ENCODE assay signal across 20 cellular contexts in genomic region chr10:131931981-131932380, GRCh38. TPM values are rescaled to one million over a fixed set of nuclear protein-coding genes. Genes with fewer than 3 reads are reported as not detected.
A peak's percentile ranks its signal among the peaks of the same experiment; 100 is the strongest.
DNase-seq lines count a peak whose midpoint lies in the region; ATAC-seq and TF ChIP-seq lines count a peak whose summit lies in the region.
"Had no signal": no experiment of that assay in that cellular context is flagged by ENCODE, and none has a peak within 500 bp of the region (broad histone marks: within the 10 kb centered on the region; RNA-seq: fewer than 3 reads in every experiment).

No MANE protein-coding gene starts in this region.

- H3K4ac ChIP-seq in mesenchymal stem cell (ENCODE audit: low read depth in 1 of 2, low read length in 2 of 2), result no peak overlapping the region

- no peak overlapping the region for H3K4me2 ChIP-seq in mesenchymal stem cell (ENCODE audit: low read length, poor library complexity, severe bottlenecking)

- no peaks in the 10 kb centered on the region for H3K9me3 ChIP-seq in heart left ventricle
- H3K9me3 ChIP-seq in mesenchymal stem cell (ENCODE audit: control insufficient read depth, low read length), result no peaks in the 10 kb centered on the region
- H3K9me3 ChIP-seq: lower lobe of right lung, SJSA1 had no signal

- ATAC-seq in heart left ventricle, result peak in 3 of 4 donors; percentile 5 to 23 (median 23)
- ATAC-seq: activated T-cell treated with anti-CD3 and anti-CD28 coated beads, Interleukin-2, amount 50 U/mL, for 4 hours; lower lobe of right lung; stimulated activated effector memory CD8-positive, alpha-beta T cell treated with anti-CD3 and anti-CD28 coated beads, Interleukin-12 subunit alpha, Interleukin-12 subunit beta, amount 100 ng/mL, for 72 hours had no signal

- H2BK12ac ChIP-seq in mesenchymal stem cell (ENCODE audit: low read length in 2 of 2), result no peak overlapping the region

- H3K4me3 ChIP-seq in heart left ventricle, result no peak overlapping the region
- no peak overlapping the region for H3K4me3 ChIP-seq in rectal smooth muscle tissue (ENCODE audit: low read length)
- no peak overlapping the region for H3K4me3 ChIP-seq in mesenchymal stem cell (ENCODE audit: insufficient read depth in 1 of 2, low read depth in 1 of 2, low read length in 2 of 2)
- H3K4me3 ChIP-seq: lower lobe of right lung, SJSA1 had no signal

- no peak overlapping the region for H3K14ac ChIP-seq in mesenchymal stem cell (ENCODE audit: low read length in 2 of 2)

- peaks cover 0 to 25% (median 18%) of the 10 kb centered on the region in 9 donors for H3K36me3 ChIP-seq in heart left ventricle
- no peaks in the 10 kb centered on the region for H3K36me3 ChIP-seq in rectal smooth muscle tissue (ENCODE audit: control insufficient read depth, insufficient read depth, low read length)
- H3K36me3 ChIP-seq in mesenchymal stem cell (ENCODE audit: control insufficient read depth in 1 of 2, insufficient read depth in 2 of 2, low read depth in 1 of 2, low read length in 2 of 2), result peaks cover 21 to 22% of the 10 kb centered on the region in 2 experiments

- H3K27me3 ChIP-seq in heart left ventricle (no peaks in the 10 kb centered on the region), rectal smooth muscle tissue (ENCODE audit: control insufficient read depth, insufficient read depth, low read length) (no peaks in the 10 kb centered on the region), mesenchymal stem cell (ENCODE audit: control insufficient read depth in 1 of 2, insufficient read depth in 1 of 2, low read length in 2 of 2) (no peaks in the 10 kb centered on the region)
- H3K27me3 ChIP-seq: SJSA1 had no signal

- WGBS in heart left ventricle, 4 donors, result 79 to 93% (median 79%) methylated on average over 13 of the region's 13 CpGs
- 99% methylated on average over 12 of the region's 13 CpGs for WGBS in mesenchymal stem cell

- no peak overlapping the region for H4K8ac ChIP-seq in mesenchymal stem cell (ENCODE audit: low read length)

- no peak for TF ChIP-seq CTCF in heart left ventricle (IDR thresholded peaks at IDR 0.05)

- H2BK15ac ChIP-seq in mesenchymal stem cell (ENCODE audit: low read depth, poor library complexity, severe bottlenecking), result no peak overlapping the region

- no peak overlapping the region for H2BK5ac ChIP-seq in mesenchymal stem cell (ENCODE audit: low read depth, low read length, poor library complexity, severe bottlenecking)

- DNase-seq in heart left ventricle (no peak), GDM1 (lab: John Stamatoyannopoulos, UW) (no peak), GOT3 (lab: John Stamatoyannopoulos, UW) (no peak), T-helper 2 cell (no peak), mesenchymal stem cell (no peak)
- DNase-seq: activated CD4-positive, alpha-beta T cell treated with anti-CD3 and anti-CD28 coated beads for 4 hours; activated T-cell treated with anti-CD3 and anti-CD28 coated beads, Interleukin-2, amount 50 U/mL, for 4 hours; CD8-positive, alpha-beta memory T cell; DMS153; KG1; lower lobe of right lung; NCI-H1436 treated with DMSO at 0.1 percent for 48 hours; NCI-H510A; small intestine; stimulated activated CD4-positive, alpha-beta T cell treated with anti-CD3 and anti-CD28 coated beads, Interleukin-2, amount 100 ng/mL, for 48 hours; T-helper 1 cell had no signal

- intact Hi-C loops in heart left ventricle (cut with DNase I), result no loop called here

- TF ChIP-seq POLR2A in heart left ventricle (IDR thresholded peaks at IDR 0.05), result no peak

- H3K4me1 ChIP-seq in heart left ventricle (peaks cover 3 to 84% (median 52%) of the 10 kb centered on the region in 12 donors), rectal smooth muscle tissue (ENCODE audit: control insufficient read depth, insufficient read depth, low read length) (peaks cover 5% of the 10 kb centered on the region), mesenchymal stem cell (ENCODE audit: control insufficient read depth, insufficient read depth, low read depth, low read length) (peaks cover 36% of the 10 kb centered on the region)

- no peak overlapping the region for H3K18ac ChIP-seq in mesenchymal stem cell (ENCODE audit: low read depth in 1 of 2, low read length in 2 of 2)

- peaks cover 21% of the 10 kb centered on the region for H3K79me1 ChIP-seq in mesenchymal stem cell (replicated peaks; ENCODE audit: low read length, poor library complexity, severe bottlenecking)

- no peak overlapping the region for H3K23ac ChIP-seq in mesenchymal stem cell (ENCODE audit: low read length in 2 of 2)

- H3K27ac ChIP-seq in angular gyrus (ENCODE audit: low read depth, low read length), result peak overlapping the region; percentile 1
- H3K27ac ChIP-seq in heart left ventricle, result peak overlapping the region in 7 of 12 donors; percentile 3 to 73 (median 41)
- peak overlapping the region; percentile 38 for H3K27ac ChIP-seq in rectal smooth muscle tissue (ENCODE audit: low read depth, low read length)
- H3K27ac ChIP-seq in mesenchymal stem cell (ENCODE audit: low read length, poor library complexity, severe bottlenecking), result no peak overlapping the region
- H3K27ac ChIP-seq: lower lobe of right lung, SJSA1 had no signal

- H3K9ac ChIP-seq in rectal smooth muscle tissue (ENCODE audit: low read length), result no peak overlapping the region
- no peak overlapping the region for H3K9ac ChIP-seq in mesenchymal stem cell (ENCODE audit: low read length)

- H2BK120ac ChIP-seq in mesenchymal stem cell (ENCODE audit: low read depth, low read length), result no peak overlapping the region

- no peak overlapping the region for H2AFZ ChIP-seq in mesenchymal stem cell (ENCODE audit: low read depth, low read length)

- H4K91ac ChIP-seq in mesenchymal stem cell (ENCODE audit: low read length), result no peak overlapping the region

- H2AK5ac ChIP-seq in mesenchymal stem cell (ENCODE audit: low read length, severe bottlenecking), result no peak overlapping the region

RNA-seq across cellular contexts. Expression of gene PPP2R2D, which starts 31.2 kb away (rescaled TPM):
- 10 to 100 TPM; 29.4 to 43.4 (median 37.3) TPM for total RNA-seq in heart left ventricle
- polyA plus RNA-seq in heart left ventricle, result 10 to 100 TPM; 34.4 to 34.9 TPM
- polyA plus RNA-seq in mesenchymal stem cell (2013, experiment 1 of 2), result 29.1 TPM
- 31.7 TPM for polyA plus RNA-seq in mesenchymal stem cell (2013, experiment 2 of 2)

RNA-seq across cellular contexts. Expression of gene BNIP3, which starts 49.7 kb away (rescaled TPM):
- total RNA-seq in heart left ventricle, result 100 to 1,000 TPM in 8 of 9 donors, 10 to 100 TPM in 1; 97.1 to 711 (median 130) TPM
- polyA plus RNA-seq in heart left ventricle, result 100 to 1,000 TPM in 1 of 2 donors, 10 to 100 TPM in 1; 48.1 to 119 TPM
- 30.5 TPM for polyA plus RNA-seq in mesenchymal stem cell (2013, experiment 1 of 2)
- 31.1 TPM for polyA plus RNA-seq in mesenchymal stem cell (2013, experiment 2 of 2)
